ENCODE assay signal across 8 cellular contexts in genomic region chr12:65279387-65280112, GRCh38.
A peak's percentile ranks its signal among the peaks of the same experiment; 100 is the strongest.
DNase-seq lines count a peak whose midpoint lies in the region; ATAC-seq and TF ChIP-seq lines count a peak whose summit lies in the region.

No MANE protein-coding gene starts in this region.

- no peak for ATAC-seq in GM21528 (IDR thresholded peaks at IDR 0.05; ENCODE audit: low FRiP score, unreplicated experiment)

- H3K4me2 ChIP-seq in DOHH2 (ENCODE audit: low read length) = peak overlapping the region; percentile 75

- H3K27me3 ChIP-seq in DOHH2 (ENCODE audit: control insufficient read depth, low read length) (peaks cover 40% of the 10 kb centered on the region), mucosa of stomach (ENCODE audit: control insufficient read depth, insufficient read depth, low read length) (peaks cover 29% of the 10 kb centered on the region)

- H3K9ac ChIP-seq in mucosa of stomach (ENCODE audit: low read length) = peak overlapping the region; percentile 77

- no peaks in the 10 kb centered on the region for H3K9me3 ChIP-seq in DOHH2 (ENCODE audit: control insufficient read depth, insufficient read depth, low read length)
- no peaks in the 10 kb centered on the region for H3K9me3 ChIP-seq in mucosa of stomach (ENCODE audit: control insufficient read depth, low read length)

- TF ChIP-seq CTCF in DOHH2 (IDR thresholded peaks at IDR 0.05; ENCODE audit: low read depth, low read length, poor library complexity, severe bottlenecking) = no peak

- DNase-seq in HS-27A (ENCODE audit: low read depth) (peak; percentile 26), caudate nucleus (lab: John Stamatoyannopoulos, UW) (peak in 2 of 61 donors; percentile 3 to 6), NCI-H187 treated with DMSO at 0.1 percent for 48 hours (lab: John Stamatoyannopoulos, UW) (no peak), NOMO-1 treated with DMSO at 0.1 percent for 48 hours (lab: John Stamatoyannopoulos, UW; ENCODE audit: unreplicated experiment) (no peak)
- no peak for DNase-seq in activated effector memory CD4-positive, alpha-beta T cell treated with anti-CD3 and anti-CD28 coated beads, Interleukin-2, amount 50 U/mL, for 16 hours

- no peaks in the 10 kb centered on the region for H3K79me2 ChIP-seq in DOHH2 (ENCODE audit: control insufficient read depth, low read length)

- H3K4me1 ChIP-seq in DOHH2 (ENCODE audit: control insufficient read depth, low read length) = peaks cover 13% of the 10 kb centered on the region
- H3K4me1 ChIP-seq in mucosa of stomach (ENCODE audit: control insufficient read depth, insufficient read depth, low read length) = no peaks in the 10 kb centered on the region

- no peaks in the 10 kb centered on the region for H3F3A ChIP-seq in DOHH2 (ENCODE audit: control insufficient read depth, insufficient read depth)

- H3K27ac ChIP-seq in DOHH2 (ENCODE audit: low read depth, low read length) (no peak overlapping the region), caudate nucleus (ENCODE audit: low read depth, low read length) (peak overlapping the region; percentile 44)

- no peaks in the 10 kb centered on the region for H4K20me1 ChIP-seq in DOHH2 (ENCODE audit: control insufficient read depth, insufficient read depth, low read depth, low read length)

- H3K4me3 ChIP-seq in DOHH2 (ENCODE audit: low read length) (peak overlapping the region; percentile 71), mucosa of stomach (ENCODE audit: low read length) (peak overlapping the region; percentile 15)

- no peaks in the 10 kb centered on the region for H3K9me2 ChIP-seq in DOHH2 (replicated peaks; ENCODE audit: control insufficient read depth, low read length)

- no peaks in the 10 kb centered on the region for H3K36me3 ChIP-seq in DOHH2 (ENCODE audit: control insufficient read depth, low read length)
- no peaks in the 10 kb centered on the region for H3K36me3 ChIP-seq in mucosa of stomach (ENCODE audit: control insufficient read depth, insufficient read depth, low read length)
